7 cellular contexts compared by ENCODE assay signal in the genomic region with DNA sequence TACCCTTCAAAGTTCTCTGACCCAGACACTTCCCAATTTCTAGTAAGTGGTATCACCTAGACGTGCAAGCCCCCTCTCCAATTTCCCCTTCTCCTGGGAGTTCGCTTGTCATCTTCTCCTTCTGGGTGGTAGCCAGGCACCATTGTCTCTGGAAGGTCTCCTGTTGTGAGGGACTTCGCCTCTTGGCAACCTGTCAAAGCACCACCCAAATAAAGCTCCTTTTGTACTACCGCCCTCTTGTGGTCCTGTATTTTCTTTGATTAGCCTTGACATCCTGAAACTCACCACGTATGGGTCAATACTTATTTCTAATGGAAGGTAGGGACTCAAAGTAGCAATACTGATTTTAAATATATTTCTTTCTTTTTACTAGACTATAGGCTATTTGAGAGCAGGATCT. TPM values are rescaled to one million over a fixed set of nuclear protein-coding genes. Genes with fewer than 3 reads are reported as not detected.
DNase-seq lines count a peak whose midpoint lies in the region; ATAC-seq and TF ChIP-seq lines count a peak whose summit lies in the region.

No MANE protein-coding gene starts in this region.

- peak; percentile 49 to 63 (median 55) for TF ChIP-seq CTCF in right lobe of liver (IDR thresholded peaks at IDR 0.05)

- peak; percentile 40 for DNase-seq in DMS53 (lab: John Stamatoyannopoulos, UW)
- DNase-seq in NCI-H345 (lab: John Stamatoyannopoulos, UW): peak; percentile 83
- DNase-seq in adipocyte (ENCODE audit: low read depth): peak; percentile 58
- peak in 1 of 3 donors; percentile 49 for DNase-seq in right lobe of liver
- DNase-seq in OCI-M2 (lab: John Stamatoyannopoulos, UW; ENCODE audit: unreplicated experiment): no peak

- H3K4me3 ChIP-seq in adipocyte (ENCODE audit: low read length) (no peak overlapping the region), right lobe of liver (no peak overlapping the region)

- H3K36me3 ChIP-seq in adipocyte (ENCODE audit: control insufficient read depth, insufficient read depth, low read length, severe bottlenecking) (no peaks in the 10 kb centered on the region), right lobe of liver (no peaks in the 10 kb centered on the region)

- TF ChIP-seq POLR2A in right lobe of liver (IDR thresholded peaks at IDR 0.05): no peak

- H3K9me3 ChIP-seq in adipocyte (ENCODE audit: control insufficient read depth, low read length) (no peaks in the 10 kb centered on the region), right lobe of liver (no peaks in the 10 kb centered on the region)

- H3K27me3 ChIP-seq in adipocyte (replicated peaks; ENCODE audit: control insufficient read depth, insufficient read depth, low read length) (peaks cover 9% of the 10 kb centered on the region), right lobe of liver (no peaks in the 10 kb centered on the region)

- intact Hi-C loops in right lobe of liver (cut with DNase I): no loop called here

- H3K9ac ChIP-seq in adipocyte (ENCODE audit: low read length): no peak overlapping the region

- no peak overlapping the region for H3K27ac ChIP-seq in right lobe of liver

- H3K4me1 ChIP-seq in adipocyte (ENCODE audit: control insufficient read depth, insufficient read depth, low read length) (no peaks in the 10 kb centered on the region), right lobe of liver (no peaks in the 10 kb centered on the region)

- ATAC-seq in GM18873 (IDR thresholded peaks at IDR 0.05; ENCODE audit: low FRiP score, unreplicated experiment): peak; percentile 76
- ATAC-seq in HG03103 (IDR thresholded peaks at IDR 0.05; ENCODE audit: low read depth, unreplicated experiment): peak; percentile 72
- peak; percentile 62 to 88 (median 74) for ATAC-seq in right lobe of liver

- 16% methylated on average over 5 of the region's 5 CpGs for WGBS in right lobe of liver (ENCODE audit: insufficient coverage, low coverage, low lambda C conversion rate, missing lambda C conversion rate)

RNA-seq across cellular contexts. Expression of a gene that starts 8.2 kb away (rescaled TPM):
- under 1 TPM; 0.12 to 0.99 (median 0.66) TPM for total RNA-seq in right lobe of liver

RNA-seq across cellular contexts. Expression of a gene that starts 59.1 kb away (rescaled TPM):
- total RNA-seq in right lobe of liver: 1 to 10 TPM; 1.8 to 3.8 (median 2.4) TPM
